In the genomic region with DNA sequence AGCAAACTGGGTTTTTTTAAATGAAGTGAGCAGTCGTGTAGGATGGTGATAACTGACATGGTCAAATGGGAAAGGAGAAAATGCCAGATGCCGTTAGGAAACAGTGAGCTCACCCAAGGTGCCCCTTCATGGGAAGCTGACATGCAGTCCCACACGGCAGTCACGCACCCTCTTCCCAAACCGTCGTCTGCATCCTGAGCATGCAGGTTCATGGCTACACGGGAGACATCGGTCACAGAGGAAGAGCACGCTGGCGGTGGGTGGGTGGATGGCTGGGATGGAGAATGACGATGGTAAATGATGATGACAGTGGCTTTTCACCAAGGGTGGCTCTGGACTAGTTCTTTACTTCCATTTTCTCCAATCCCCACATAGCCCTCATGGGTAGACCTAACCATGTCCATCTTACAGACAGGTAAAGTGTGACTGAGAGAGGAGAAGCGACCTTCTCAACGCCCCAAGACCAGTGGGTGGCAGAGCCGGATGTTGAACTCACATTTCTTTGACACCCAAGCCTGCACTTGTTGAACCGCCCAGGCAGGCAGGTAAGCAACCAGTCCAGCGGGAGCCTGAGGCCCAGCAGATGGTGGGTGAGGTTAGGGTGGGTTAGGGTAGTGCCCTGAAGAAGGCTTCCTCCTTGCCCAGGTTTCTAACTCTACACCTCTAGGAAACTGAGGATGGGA, we compare ENCODE assay signal across 17 cellular contexts. TPM values are rescaled to one million over a fixed set of nuclear protein-coding genes. Genes with fewer than 3 reads are reported as not detected.
DNase-seq lines count a peak whose midpoint lies in the region; ATAC-seq and TF ChIP-seq lines count a peak whose summit lies in the region.
"Had no signal": no experiment of that assay in that cellular context is flagged by ENCODE, and none has a peak within 500 bp of the region (broad histone marks: within the 10 kb centered on the region; RNA-seq: fewer than 3 reads in every experiment).

No MANE protein-coding gene starts in this region.

- H2BK12ac ChIP-seq in neuronal stem cell (ENCODE audit: low read length) = peak overlapping the region; percentile 80

- no peaks in the 10 kb centered on the region for H3K9me3 Mint-ChIP-seq in activated naive CD8-positive, alpha-beta T cell treated with anti-CD3 and anti-CD28 coated beads, Interleukin-2, amount 50 U/mL, for 24 hours

- no peak overlapping the region for H4K8ac ChIP-seq in neuronal stem cell (ENCODE audit: low read depth, low read length)

- peaks cover 2% of the 10 kb centered on the region for H3K27me3 Mint-ChIP-seq in activated naive CD8-positive, alpha-beta T cell treated with anti-CD3 and anti-CD28 coated beads, Interleukin-2, amount 50 U/mL, for 24 hours

- H3K27ac Mint-ChIP-seq in activated naive CD8-positive, alpha-beta T cell treated with anti-CD3 and anti-CD28 coated beads, Interleukin-2, amount 50 U/mL, for 24 hours = no peak overlapping the region

- H2AK5ac ChIP-seq in neuronal stem cell (ENCODE audit: low read depth, low read length) = peak overlapping the region; percentile 67

- H3K27me3 ChIP-seq in RWPE2 (ENCODE audit: insufficient read depth, poor library complexity, severe bottlenecking) = no peaks in the 10 kb centered on the region
- no peaks in the 10 kb centered on the region for H3K27me3 ChIP-seq in esophagus squamous epithelium
- no peaks in the 10 kb centered on the region for H3K27me3 ChIP-seq in neuronal stem cell (ENCODE audit: control insufficient read depth in 3 of 3, insufficient read depth in 3 of 3, low read depth in 1 of 3, low read length in 3 of 3)
- no peaks in the 10 kb centered on the region for H3K27me3 ChIP-seq in stomach smooth muscle (ENCODE audit: control insufficient read depth in 1 of 2, insufficient read depth in 2 of 2, low read length in 2 of 2)

- no peak overlapping the region for H3K4ac ChIP-seq in neuronal stem cell (ENCODE audit: low read length)

- no peaks in the 10 kb centered on the region for H3K36me3 Mint-ChIP-seq in activated naive CD8-positive, alpha-beta T cell treated with anti-CD3 and anti-CD28 coated beads, Interleukin-2, amount 50 U/mL, for 24 hours (ENCODE audit: low read depth)

- no peak overlapping the region for H3K4me3 Mint-ChIP-seq in activated naive CD8-positive, alpha-beta T cell treated with anti-CD3 and anti-CD28 coated beads, Interleukin-2, amount 50 U/mL, for 24 hours

- H3K18ac ChIP-seq in neuronal stem cell (ENCODE audit: low read length) = peak overlapping the region; percentile 78

- H3K4me3 ChIP-seq in RWPE2 (ENCODE audit: severe bottlenecking) = no peak overlapping the region
- no peak overlapping the region for H3K4me3 ChIP-seq in esophagus squamous epithelium
- H3K4me3 ChIP-seq in neuronal stem cell (ENCODE audit: low read length in 2 of 2) = peak overlapping the region in 1 of 2 donors; percentile 57
- no peak overlapping the region for H3K4me3 ChIP-seq in stomach smooth muscle (ENCODE audit: low read length in 2 of 2)

- H3K27ac ChIP-seq in RWPE2 (ENCODE audit: poor library complexity, severe bottlenecking) (no peak overlapping the region), esophagus squamous epithelium (peak overlapping the region in 3 of 4 donors; percentile 78 to 91 (median 85)), neuronal stem cell (replicated peaks; ENCODE audit: low read length) (no peak overlapping the region), stomach smooth muscle (ENCODE audit: low read length) (peak overlapping the region; percentile 46)

- no peaks in the 10 kb centered on the region for H3K9me3 ChIP-seq in RWPE2 (ENCODE audit: severe bottlenecking)
- H3K9me3 ChIP-seq in esophagus squamous epithelium = no peaks in the 10 kb centered on the region
- no peaks in the 10 kb centered on the region for H3K9me3 ChIP-seq in neuronal stem cell (replicated peaks in 1 of 2; ENCODE audit: control insufficient read depth in 2 of 2, insufficient read depth in 1 of 2, low read depth in 1 of 2, low read length in 2 of 2)
- no peaks in the 10 kb centered on the region for H3K9me3 ChIP-seq in stomach smooth muscle (ENCODE audit: control insufficient read depth in 2 of 2, low read length in 2 of 2)

- H3K9ac ChIP-seq in neuronal stem cell (ENCODE audit: low read depth, low read length, poor library complexity) (no peak overlapping the region), stomach smooth muscle (ENCODE audit: low read length in 2 of 2) (no peak overlapping the region)

- no peak overlapping the region for H2AFZ ChIP-seq in neuronal stem cell (ENCODE audit: low read length)

- no peak for TF ChIP-seq POLR2A in esophagus squamous epithelium (IDR thresholded peaks at IDR 0.05)

- H3K36me3 ChIP-seq in RWPE2 (ENCODE audit: low read depth) = no peaks in the 10 kb centered on the region
- no peaks in the 10 kb centered on the region for H3K36me3 ChIP-seq in esophagus squamous epithelium
- no peaks in the 10 kb centered on the region for H3K36me3 ChIP-seq in neuronal stem cell (replicated peaks in 1 of 2; ENCODE audit: control insufficient read depth in 2 of 2, insufficient read depth in 2 of 2, low read length in 2 of 2)
- no peaks in the 10 kb centered on the region for H3K36me3 ChIP-seq in stomach smooth muscle (ENCODE audit: control insufficient read depth in 2 of 2, insufficient read depth in 2 of 2, low read length in 2 of 2)

- H3K79me1 ChIP-seq in neuronal stem cell (ENCODE audit: low read depth, low read length) = no peaks in the 10 kb centered on the region

- H2BK120ac ChIP-seq in neuronal stem cell (ENCODE audit: low read depth, low read length) = no peak overlapping the region

- peak; percentile 34 for DNase-seq in RWPE2 (ENCODE audit: low spot score)
- DNase-seq in esophagus squamous epithelium (lab: John Stamatoyannopoulos, UW) = no peak
- no peak for DNase-seq in neuronal stem cell (ENCODE audit: low spot score)
- DNase-seq in DMS79 treated with DMSO at 0.1 percent for 48 hours (lab: John Stamatoyannopoulos, UW) = no peak
- DNase-seq in activated naive CD8-positive, alpha-beta T cell treated with anti-CD3 and anti-CD28 coated beads, Interleukin-2, amount 50 U/mL, for 24 hours = no peak
- DNase-seq in NCI-H1092 treated with DMSO at 0.1 percent for 48 hours (lab: John Stamatoyannopoulos, UW) = no peak
- DNase-seq in NCI-H748 treated with DMSO at 0.1 percent for 48 hours (lab: John Stamatoyannopoulos, UW) = no peak
- DNase-seq: DMS 273 treated with DMSO at 0.1 percent for 48 hours, H7, Karpas-422, MM.1S, NCI-H1417, NCI-H2029, NCI-H2171 treated with DMSO at 0.1 percent for 48 hours, NCI-H510A, SIG-M5 had no signal

- peak overlapping the region; percentile 83 for H3K23ac ChIP-seq in neuronal stem cell (ENCODE audit: low read depth, low read length, poor library complexity)

- intact Hi-C loops in esophagus squamous epithelium (cut with DNase I) = no loop called here

- no peak overlapping the region for H2BK5ac ChIP-seq in neuronal stem cell (ENCODE audit: low read length)

- H2BK15ac ChIP-seq in neuronal stem cell (ENCODE audit: low read length) = peak overlapping the region; percentile 56

- no peak overlapping the region for H3K14ac ChIP-seq in neuronal stem cell (ENCODE audit: low read length)

- no peaks in the 10 kb centered on the region for H3K4me1 ChIP-seq in RWPE2 (ENCODE audit: insufficient read depth, poor library complexity, severe bottlenecking)
- peaks cover 13 to 89% (median 24%) of the 10 kb centered on the region in 3 donors for H3K4me1 ChIP-seq in esophagus squamous epithelium
- H3K4me1 ChIP-seq in neuronal stem cell (ENCODE audit: control insufficient read depth in 2 of 2, insufficient read depth in 1 of 2, low read depth in 1 of 2, low read length in 2 of 2) = peaks cover 2 to 16% of the 10 kb centered on the region in 2 donors
- peaks cover 60% of the 10 kb centered on the region for H3K4me1 ChIP-seq in stomach smooth muscle (ENCODE audit: control insufficient read depth, insufficient read depth, low read length)

- H4K91ac ChIP-seq in neuronal stem cell (ENCODE audit: low read depth, low read length, poor library complexity) = no peak overlapping the region

- no peaks in the 10 kb centered on the region for H3K4me1 Mint-ChIP-seq in activated naive CD8-positive, alpha-beta T cell treated with anti-CD3 and anti-CD28 coated beads, Interleukin-2, amount 50 U/mL, for 24 hours

- H3K4me2 ChIP-seq in neuronal stem cell (ENCODE audit: insufficient read depth, low read length, poor library complexity, severe bottlenecking) = no peak overlapping the region

- ATAC-seq in RWPE2 (ENCODE audit: low read depth) = no peak
- ATAC-seq in activated naive CD8-positive, alpha-beta T cell treated with anti-CD3 and anti-CD28 coated beads, Interleukin-2, amount 50 U/mL, for 24 hours = no peak

- TF ChIP-seq CTCF in RWPE2 (IDR thresholded peaks at IDR 0.05; ENCODE audit: poor library complexity, severe bottlenecking) (no peak), esophagus squamous epithelium (IDR thresholded peaks at IDR 0.05) (no peak)

- 77% methylated on average over 16 of the region's 16 CpGs for WGBS in esophagus squamous epithelium, 2 donors
- WGBS in neuronal stem cell (ENCODE audit: extremely low coverage in 2 of 2, insufficient read length in 2 of 2, insufficient replicate concordance in 1 of 2), 2 donors = no CpG with 5 or more reads among the region's 16 CpGs

RNA-seq across cellular contexts. Expression of a gene that starts 44.4 kb away (rescaled TPM):
- total RNA-seq in esophagus squamous epithelium = 100 to 1,000 TPM in 1 of 4 donors, 10 to 100 TPM in 3; 34.7 to 201 (median 59.2) TPM
- polyA plus RNA-seq in neuronal stem cell (2013, experiment 1 of 2) = 1.1 TPM
- polyA plus RNA-seq in neuronal stem cell (2013, experiment 2 of 2) = 1.3 TPM

Comparison
In these comparisons a context has a peak if more than half of its experiments do, and no peak if none do; other contexts are left out.
1. H3K27ac ChIP-seq: peak in esophagus squamous epithelium (3 of 4) and stomach smooth muscle (single experiment); none in RWPE2 (single experiment) and neuronal stem cell (single experiment).